Comparison of ENCODE assay signal across 1 cellular context in the genomic region with DNA sequence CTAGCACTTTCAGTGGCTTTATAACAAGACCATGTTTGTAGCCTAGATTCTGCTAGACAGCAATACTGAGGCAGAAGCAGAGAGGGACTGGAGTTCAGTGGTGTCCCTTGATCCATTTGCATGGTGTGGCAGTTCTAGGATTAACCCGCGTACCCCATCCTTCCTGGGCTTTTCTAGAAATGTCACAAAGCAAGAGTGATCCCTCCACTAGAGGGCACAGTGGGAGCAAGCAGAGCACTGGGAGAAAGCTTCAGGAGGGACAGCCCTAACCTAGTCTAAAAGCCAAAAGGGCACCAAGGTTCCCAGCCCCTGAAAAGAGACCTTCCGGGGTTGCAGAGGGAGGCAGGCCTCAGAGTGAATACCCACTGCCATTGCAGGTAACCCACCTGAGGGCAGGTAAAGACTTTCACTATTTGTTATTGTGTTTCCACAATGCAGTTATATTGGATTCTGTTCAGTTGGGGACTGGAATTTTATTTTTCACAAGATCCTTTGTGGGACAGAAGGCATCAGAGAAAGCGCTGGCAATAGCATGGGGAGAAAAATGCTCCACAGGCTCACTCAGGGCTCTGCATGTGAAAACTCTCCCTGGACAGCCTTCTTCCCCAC.
TF ChIP-seq lines count a peak whose summit lies in the region.

No MANE protein-coding gene starts in this region.

TF ChIP-seq in H1, 55 proteins besides CTCF, POLR2A, EP300 and RAD21:
- TF ChIP-seq SIX5 (IDR thresholded peaks at IDR 0.05; ENCODE audit: low read depth, low read length) = no peak
- 0 out of 2 replicates have a peak, but pooled peaks have one; percentile 48 for TF ChIP-seq YY1 (IDR thresholded peaks at IDR 0.05; ENCODE audit: low read depth, low read length)
TF ChIP-seq in H1: peak in this region for 1.
